9 cellular contexts compared by ENCODE assay signal in the genomic region with DNA sequence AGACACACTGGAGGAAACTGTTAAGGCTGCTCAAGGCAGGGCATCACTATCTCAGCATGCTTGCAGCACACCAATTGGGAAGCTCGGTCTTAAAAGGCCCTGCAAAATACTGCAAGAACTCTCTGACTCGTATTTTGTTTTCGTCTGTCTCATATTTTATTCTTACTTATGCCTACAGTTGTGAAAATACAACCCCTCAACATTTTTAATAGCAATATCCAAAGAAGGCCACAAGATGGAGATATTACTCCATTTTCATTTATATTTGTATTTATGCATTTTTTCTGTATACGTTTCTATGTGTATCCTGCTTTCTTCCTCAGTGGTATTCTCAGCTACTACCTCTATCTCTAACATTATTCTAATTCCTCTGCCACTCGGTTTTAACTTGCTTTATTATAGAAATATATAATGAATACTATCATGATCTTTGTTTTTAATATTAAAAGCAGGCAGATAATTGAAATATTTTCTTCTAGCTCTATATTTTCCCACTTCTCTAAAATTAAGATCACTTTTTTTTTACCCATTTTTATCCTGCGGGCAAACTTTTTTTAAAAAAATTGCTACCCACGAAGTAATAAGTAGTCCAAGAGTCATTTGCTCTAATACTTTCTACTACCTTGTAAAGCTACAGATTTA. TPM values are rescaled to one million over a fixed set of nuclear protein-coding genes. Genes with fewer than 3 reads are reported as not detected.
DNase-seq lines count a peak whose midpoint lies in the region; ATAC-seq and TF ChIP-seq lines count a peak whose summit lies in the region.
"Had no signal": no experiment of that assay in that cellular context is flagged by ENCODE, and none has a peak within 500 bp of the region (broad histone marks: within the 10 kb centered on the region; RNA-seq: fewer than 3 reads in every experiment).

No MANE protein-coding gene starts in this region.

- 62 to 73% (median 69%) methylated on average over 7 of the region's 7 CpGs for WGBS in psoas muscle, 3 donors

- intact Hi-C loops in psoas muscle (cut with DNase I): loop anchor here in 1 of 2 donors (5.0 to 10.0 kb wide), 2 partner anchors 591 to 994 kb away; no protein-coding TSS in a partner anchor

- no peak overlapping the region for H3K4me3 ChIP-seq in epithelial cell of esophagus (ENCODE audit: low read length)
- no peak overlapping the region for H3K4me3 ChIP-seq in psoas muscle
- H3K4me3 ChIP-seq: SJSA1 had no signal

- H3K36me3 ChIP-seq in psoas muscle (ENCODE audit: insufficient read depth in 1 of 2, low read depth in 1 of 2): no peaks in the 10 kb centered on the region
- H3K36me3 ChIP-seq: SJSA1 had no signal

- DNase-seq in DMS 273 (lab: John Stamatoyannopoulos, UW; ENCODE audit: unreplicated experiment) (peak; percentile 54), DMS 273 treated with DMSO at 0.1 percent for 48 hours (lab: John Stamatoyannopoulos, UW) (no peak), NCI-H2171 treated with DMSO at 0.1 percent for 48 hours (lab: John Stamatoyannopoulos, UW) (peak; percentile 49), epithelial cell of esophagus (ENCODE audit: low read depth) (peak; percentile 26), psoas muscle (no peak)
- DNase-seq in stimulated activated CD4-positive, alpha-beta T cell treated with anti-CD3 and anti-CD28 coated beads, Interleukin-12 subunit alpha, Interleukin-12 subunit beta, amount 100 ng/mL, for 4 hours: no peak

- H3K27me3 ChIP-seq in psoas muscle (ENCODE audit: insufficient read depth in 3 of 3, low read length in 2 of 3): no peaks in the 10 kb centered on the region
- H3K27me3 ChIP-seq: SJSA1 had no signal

- ATAC-seq in psoas muscle (peak in 1 of 4 donors; percentile 56), HG03469 (IDR thresholded peaks at IDR 0.05; ENCODE audit: unreplicated experiment) (no peak), GM18867 (IDR thresholded peaks at IDR 0.05; ENCODE audit: unreplicated experiment) (no peak)

- no peaks in the 10 kb centered on the region for H3K9me3 ChIP-seq in psoas muscle
- H3K9me3 ChIP-seq: SJSA1 had no signal

- H3K4me1 ChIP-seq in psoas muscle: peaks cover 9% of the 10 kb centered on the region
- H3K4me1 ChIP-seq: SJSA1 had no signal

- no peak overlapping the region for H3K27ac ChIP-seq in psoas muscle
- H3K27ac ChIP-seq: SJSA1 had no signal

- peak; percentile 28 for TF ChIP-seq CTCF in epithelial cell of esophagus (IDR thresholded peaks at IDR 0.05; ENCODE audit: insufficient read depth, low read depth, low read length, missing control alignments)
- TF ChIP-seq CTCF in psoas muscle (IDR thresholded peaks at IDR 0.05): peak; percentile 69

RNA-seq across cellular contexts. Expression of gene DNAJC1, which starts 10.0 kb away (rescaled TPM):
- total RNA-seq in psoas muscle: 10 to 100 TPM in 3 of 4 donors, 1 to 10 TPM in 1; 6.7 to 18.8 (median 11.3) TPM
- polyA plus RNA-seq in psoas muscle: 10 to 100 TPM; 13.2 to 21.5 (median 18.3) TPM

Comparison
In these comparisons a context has a peak if more than half of its experiments do, and no peak if none do; other contexts are left out.
1. DNase-seq: peak in DMS 273 (single experiment), NCI-H2171 treated with DMSO at 0.1 percent for 48 hours (single experiment) and epithelial cell of esophagus (single experiment); none in DMS 273 treated with DMSO at 0.1 percent for 48 hours (single experiment), psoas muscle (0 of 2) and stimulated activated CD4-positive, alpha-beta T cell treated with anti-CD3 and anti-CD28 coated beads, Interleukin-12 subunit alpha, Interleukin-12 subunit beta, amount 100 ng/mL, for 4 hours (single experiment).